ENCODE assay signal across 1 cellular context in genomic region chr5:60843693-60844428, GRCh38.
A peak's percentile ranks its signal among the peaks of the same experiment; 100 is the strongest.
TF ChIP-seq lines count a peak whose summit lies in the region.

ELOVL7 (minus strand) TSS chr5:60844269; CDS start chr5:60787397, 56,872 bp downstream.

TF ChIP-seq in K562, 482 proteins besides CTCF, POLR2A, EP300 and RAD21 (continued from another document and continues in another):
- TF ChIP-seq HBP1 (CRISPR knock-in tag; IDR thresholded peaks at IDR 0.05) = no peak
- TF ChIP-seq CHCHD3 (CRISPR knock-in tag; IDR thresholded peaks at IDR 0.05) = no peak
- TF ChIP-seq ZC3H11A (IDR thresholded peaks at IDR 0.05; ENCODE audit: low read depth, low read length) = no peak
- TF ChIP-seq HDAC2 (IDR thresholded peaks at IDR 0.05) = no peak
- no peak for TF ChIP-seq NR2C1 (IDR thresholded peaks at IDR 0.05)
- no peak for TF ChIP-seq NR2C1 (tag; IDR thresholded peaks at IDR 0.05)
- no peak for TF ChIP-seq ZFP91 (CRISPR knock-in tag; IDR thresholded peaks at IDR 0.05)
- TF ChIP-seq RBFOX2 (IDR thresholded peaks at IDR 0.05; ENCODE audit: low read depth, low read length) = peak; percentile 80
- peak; percentile 74; the same call in 1 of the 2 replicates for TF ChIP-seq ZBTB7A (IDR thresholded peaks at IDR 0.05; ENCODE audit: borderline replicate concordance, control insufficient read depth, low read depth, low read length)
- no peak for TF ChIP-seq ELF2 (CRISPR knock-in tag; IDR thresholded peaks at IDR 0.05)
- TF ChIP-seq ID3 (CRISPR knock-in tag; IDR thresholded peaks at IDR 0.05) = no peak
- TF ChIP-seq ID3 (tag; IDR thresholded peaks at IDR 0.05) = no peak
- TF ChIP-seq SIX5 (IDR thresholded peaks at IDR 0.05; ENCODE audit: borderline replicate concordance in 1 of 2, insufficient read depth in 1 of 2, low read depth in 1 of 2, low read length in 2 of 2) = no peak
- TF ChIP-seq HNRNPK (IDR thresholded peaks at IDR 0.05; ENCODE audit: low read depth, low read length, poor library complexity, severe bottlenecking) = no peak
- no peak for TF ChIP-seq ZNF23 (CRISPR knock-in tag; IDR thresholded peaks at IDR 0.05)
- no peak for TF ChIP-seq JUND (IDR thresholded peaks at IDR 0.05; ENCODE audit: borderline replicate concordance, low read depth, low read length)
- TF ChIP-seq JUND (tag; IDR thresholded peaks at IDR 0.05; ENCODE audit: borderline replicate concordance, low read depth, low read length) = no peak
- no peak for TF ChIP-seq BRF2 (IDR thresholded peaks at IDR 0.05; ENCODE audit: borderline replicate concordance, insufficient read depth, insufficient read length)
- TF ChIP-seq MYNN (IDR thresholded peaks at IDR 0.05) = no peak
- no peak for TF ChIP-seq MYNN (CRISPR knock-in tag; IDR thresholded peaks at IDR 0.05)
- no peak for TF ChIP-seq RBM22 (IDR thresholded peaks at IDR 0.05; ENCODE audit: low read depth, low read length, poor library complexity, severe bottlenecking)
- no peak for TF ChIP-seq ZFP1 (CRISPR knock-in tag; IDR thresholded peaks at IDR 0.05)
- TF ChIP-seq RUNX1 (IDR thresholded peaks at IDR 0.05; ENCODE audit: low read depth) = no peak
- peak; percentile 34 to 78; a peak in 3 of 4 replicates for TF ChIP-seq UBTF (IDR thresholded peaks at IDR 0.05; ENCODE audit: borderline replicate concordance in 1 of 2, low read depth in 2 of 2, low read length in 2 of 2)
- no peak for TF ChIP-seq ZNF740 (CRISPR knock-in tag; IDR thresholded peaks at IDR 0.05)
- no peak for TF ChIP-seq ZNF740 (tag; IDR thresholded peaks at IDR 0.05)
- TF ChIP-seq TAL1 (IDR thresholded peaks at IDR 0.05) = no peak
- no peak for TF ChIP-seq TFAM (CRISPR knock-in tag; conservative IDR thresholded peaks at IDR 0.05)
- TF ChIP-seq ZC3H4 (CRISPR knock-in tag; IDR thresholded peaks at IDR 0.05; ENCODE audit: borderline replicate concordance) = no peak
- no peak for TF ChIP-seq MED1 (CRISPR knock-in tag; IDR thresholded peaks at IDR 0.05; ENCODE audit: borderline replicate concordance)
- no peak for TF ChIP-seq ATF3 (IDR thresholded peaks at IDR 0.05)
- no peak for TF ChIP-seq ATF3 (CRISPR knock-in tag; conservative IDR thresholded peaks at IDR 0.05)
- TF ChIP-seq PRDM10 (IDR thresholded peaks at IDR 0.05; ENCODE audit: partially characterized antibody) = peak; percentile 88
- TF ChIP-seq ELF4 (CRISPR knock-in tag; IDR thresholded peaks at IDR 0.05) = no peak
- TF ChIP-seq CREB3 (tag; conservative IDR thresholded peaks at IDR 0.05; ENCODE audit: low read depth) = no peak
- TF ChIP-seq CBFA2T2 (conservative IDR thresholded peaks at IDR 0.05) = no peak
- TF ChIP-seq DDX20 (tag; IDR thresholded peaks at IDR 0.05; ENCODE audit: low read depth) = no peak
- no peak for TF ChIP-seq ARNT (IDR thresholded peaks at IDR 0.05)
- no peak for TF ChIP-seq MEIS2 (IDR thresholded peaks at IDR 0.05; ENCODE audit: partially characterized antibody)
- peak; percentile 23; the same call in 1 of the 2 replicates for TF ChIP-seq NFIC (IDR thresholded peaks at IDR 0.05)
- TF ChIP-seq MYC (IDR thresholded peaks at IDR 0.05; ENCODE audit: low read depth, low read length) = 0 out of 2 replicates have a peak, but pooled peaks have one; percentile 16
- no peak for TF ChIP-seq MYC (CRISPR knock-in tag; IDR thresholded peaks at IDR 0.05; ENCODE audit: borderline replicate concordance, low read depth)
- TF ChIP-seq SMARCC2 (IDR thresholded peaks at IDR 0.05; ENCODE audit: low read depth) = no peak
- TF ChIP-seq ZNF639 (CRISPR knock-in tag; conservative IDR thresholded peaks at IDR 0.05 in 1 of 2, IDR thresholded peaks at IDR 0.05 in 1 of 2) = no peak
- TF ChIP-seq HINFP (tag; conservative IDR thresholded peaks at IDR 0.05; ENCODE audit: low read depth) = no peak
- peak in 1 of 2 experiments; percentile 83 for TF ChIP-seq MAZ (CRISPR knock-in tag; conservative IDR thresholded peaks at IDR 0.05 in 1 of 2, IDR thresholded peaks at IDR 0.05 in 1 of 2)
- TF ChIP-seq E2F5 (CRISPR knock-in tag; IDR thresholded peaks at IDR 0.05) = no peak
- no peak for TF ChIP-seq ILK (tag; IDR thresholded peaks at IDR 0.05; ENCODE audit: borderline replicate concordance, low read depth)
- TF ChIP-seq PTBP1 (IDR thresholded peaks at IDR 0.05; ENCODE audit: low read depth, low read length) = no peak
- no peak for TF ChIP-seq ZNF699 (CRISPR knock-in tag; IDR thresholded peaks at IDR 0.05; ENCODE audit: insufficient replicate concordance)
- no peak for TF ChIP-seq PTRF (tag; IDR thresholded peaks at IDR 0.05)
- no peak for TF ChIP-seq PRPF4 (IDR thresholded peaks at IDR 0.05; ENCODE audit: insufficient read depth, low read depth, low read length, poor library complexity, severe bottlenecking)
